ENCODE assay signal across 9 cellular contexts in the genomic region with DNA sequence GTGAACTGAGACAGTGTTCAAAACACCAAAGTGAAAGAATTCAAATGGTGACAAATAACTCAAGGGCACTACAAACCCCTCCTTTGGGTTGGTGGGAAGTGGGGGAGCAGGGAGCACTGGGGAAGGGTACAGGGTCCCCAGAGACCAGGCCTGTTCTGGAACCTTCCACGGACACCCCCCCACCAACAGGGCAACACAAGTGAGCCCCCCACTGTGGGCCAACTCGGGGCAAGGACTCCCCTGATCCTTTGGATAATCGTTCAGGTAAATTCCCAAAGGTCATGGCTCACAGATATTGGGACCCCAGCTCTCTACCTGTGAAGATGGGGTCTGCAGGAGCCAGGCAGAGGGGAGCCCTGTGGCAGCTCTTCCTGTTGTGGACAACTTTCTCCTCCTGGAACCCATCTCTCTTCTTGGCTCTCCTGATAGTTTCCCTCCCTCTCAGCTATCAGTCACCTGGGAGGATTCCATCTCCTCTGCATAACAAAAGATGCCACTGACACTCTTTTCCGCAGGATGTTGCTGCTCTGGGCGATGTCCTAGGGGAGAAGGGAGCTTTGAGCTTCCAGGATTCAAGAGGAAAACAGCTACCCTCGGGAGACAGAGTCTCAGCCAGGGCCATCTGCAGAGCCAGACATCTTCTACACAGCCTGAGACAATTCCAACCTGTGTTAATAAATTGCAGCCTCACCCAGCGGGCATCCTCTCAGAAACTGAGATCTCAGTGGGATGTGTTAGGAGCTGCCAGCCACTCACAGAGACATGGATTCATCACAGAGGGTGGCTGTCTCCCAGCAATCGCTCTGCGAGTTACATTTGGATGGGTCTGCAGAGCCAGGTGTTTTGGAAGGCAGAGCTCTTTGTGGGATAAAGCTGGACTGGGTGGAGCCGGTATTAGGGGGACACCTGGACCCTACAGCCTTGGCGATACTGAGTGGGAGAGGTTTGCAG. TPM values are rescaled to one million over a fixed set of nuclear protein-coding genes. Genes with fewer than 3 reads are reported as not detected.
A peak's percentile ranks its signal among the peaks of the same experiment; 100 is the strongest.
DNase-seq lines count a peak whose midpoint lies in the region; ATAC-seq lines count a peak whose summit lies in the region.
"Had no signal": no experiment of that assay in that cellular context is flagged by ENCODE, and none has a peak within 500 bp of the region (broad histone marks: within the 10 kb centered on the region; RNA-seq: fewer than 3 reads in every experiment).

No MANE protein-coding gene starts in this region.

- no peaks in the 10 kb centered on the region for H3K9me2 ChIP-seq in Karpas-422 (replicated peaks; ENCODE audit: insufficient read depth, low read length)

- H3K4me3 Mint-ChIP-seq in activated T-helper 2 cell treated with anti-CD3 and anti-CD28 coated beads, Interferon-gamma antibody, Interleukin-2, Interleukin-4, amounts not matched to agents 10 μg/mL and 5 μg/mL and 100 μg/mL, durations not matched to agents 14 hours and 24 hours and 36 hours (ENCODE audit: low read depth): no peak overlapping the region
- peak overlapping the region in 5 of 10 donors; percentile 7 to 34 (median 27) for H3K4me3 Mint-ChIP-seq in naive thymus-derived CD8-positive, alpha-beta T cell

- peak overlapping the region; percentile 37 for H3K4me2 ChIP-seq in Karpas-422 (ENCODE audit: low read depth, low read length, poor library complexity, severe bottlenecking)

- no peaks in the 10 kb centered on the region for H3K9me3 Mint-ChIP-seq in activated T-helper 2 cell treated with anti-CD3 and anti-CD28 coated beads, Interferon-gamma antibody, Interleukin-2, Interleukin-4, amounts not matched to agents 10 μg/mL and 5 μg/mL and 100 μg/mL, durations not matched to agents 14 hours and 24 hours and 36 hours
- no peaks in the 10 kb centered on the region for H3K9me3 Mint-ChIP-seq in naive thymus-derived CD8-positive, alpha-beta T cell

- H3K9me3 ChIP-seq in Karpas-422 (ENCODE audit: low read length): no peaks in the 10 kb centered on the region

- H3K27ac ChIP-seq in Karpas-422 (ENCODE audit: low read length): peak overlapping the region; percentile 53

- H3K36me3 Mint-ChIP-seq in activated T-helper 2 cell treated with anti-CD3 and anti-CD28 coated beads, Interferon-gamma antibody, Interleukin-2, Interleukin-4, amounts not matched to agents 10 μg/mL and 5 μg/mL and 100 μg/mL, durations not matched to agents 14 hours and 24 hours and 36 hours (ENCODE audit: low read depth): peaks cover 71% of the 10 kb centered on the region
- peaks cover 0 to 46% (median 25%) of the 10 kb centered on the region in 3 donors for H3K36me3 Mint-ChIP-seq in naive thymus-derived CD8-positive, alpha-beta T cell

- H3K27ac Mint-ChIP-seq in activated T-helper 2 cell treated with anti-CD3 and anti-CD28 coated beads, Interferon-gamma antibody, Interleukin-2, Interleukin-4, amounts not matched to agents 10 μg/mL and 5 μg/mL and 100 μg/mL, durations not matched to agents 14 hours and 24 hours and 36 hours: peak overlapping the region; percentile 43
- peak overlapping the region; percentile 11 to 99 (median 72) for H3K27ac Mint-ChIP-seq in naive thymus-derived CD8-positive, alpha-beta T cell

- H3K4me3 ChIP-seq in Karpas-422 (ENCODE audit: low read length): no peak overlapping the region

- H3K27me3 ChIP-seq in Karpas-422 (ENCODE audit: low read length): no peaks in the 10 kb centered on the region

- POLR2A ChIA-PET in naive thymus-derived CD8-positive, alpha-beta T cell (lab: Charles Lee): interaction anchor here (0.7 to 1.3 kb wide), 9 partner anchors 8 to 41 kb away, joined by 3 to 4 read pairs (median 4); no protein-coding TSS in a partner anchor

- peak; percentile 94 for DNase-seq in COR-L47 (lab: John Stamatoyannopoulos, UW)
- no peak for DNase-seq in Karpas-422
- no peak for DNase-seq in activated T-helper 2 cell treated with anti-CD3 and anti-CD28 coated beads, Interferon-gamma antibody, Interleukin-2, Interleukin-4, amounts not matched to agents 10 μg/mL and 5 μg/mL and 100 μg/mL, durations not matched to agents 14 hours and 24 hours and 36 hours (ENCODE audit: low spot score)
- no peak for DNase-seq in naive thymus-derived CD8-positive, alpha-beta T cell
- DNase-seq in NCI-H226: no peak
- DNase-seq in nucleus accumbens (lab: John Stamatoyannopoulos, UW): no peak
- no peak for DNase-seq in dermis blood vessel endothelial cell
- DNase-seq: stimulated activated CD4-positive, alpha-beta T cell treated with anti-CD3 and anti-CD28 coated beads, Interleukin-4, amount 100 ng/mL, for 1 hour had no signal

- H3K4me1 Mint-ChIP-seq in activated T-helper 2 cell treated with anti-CD3 and anti-CD28 coated beads, Interferon-gamma antibody, Interleukin-2, Interleukin-4, amounts not matched to agents 10 μg/mL and 5 μg/mL and 100 μg/mL, durations not matched to agents 14 hours and 24 hours and 36 hours (ENCODE audit: low read depth): peaks cover 72% of the 10 kb centered on the region
- peaks cover 42 to 94% (median 86%) of the 10 kb centered on the region in 4 donors for H3K4me1 Mint-ChIP-seq in naive thymus-derived CD8-positive, alpha-beta T cell

- H3K9ac ChIP-seq in Karpas-422 (ENCODE audit: low read length): no peak overlapping the region; the same call in 1 of the 2 replicates

- intact Hi-C loops in activated T-helper 2 cell treated with anti-CD3 and anti-CD28 coated beads, Interferon-gamma antibody, Interleukin-2, Interleukin-4, amounts not matched to agents 10 μg/mL and 5 μg/mL and 100 μg/mL, durations not matched to agents 14 hours and 24 hours and 36 hours (cut with micrococcal nuclease): no loop called here

- no peaks in the 10 kb centered on the region for H4K20me1 ChIP-seq in Karpas-422 (ENCODE audit: insufficient read depth, low read depth, low read length)

- no peaks in the 10 kb centered on the region for H3K27me3 Mint-ChIP-seq in activated T-helper 2 cell treated with anti-CD3 and anti-CD28 coated beads, Interferon-gamma antibody, Interleukin-2, Interleukin-4, amounts not matched to agents 10 μg/mL and 5 μg/mL and 100 μg/mL, durations not matched to agents 14 hours and 24 hours and 36 hours (ENCODE audit: low read depth)
- H3K27me3 Mint-ChIP-seq in naive thymus-derived CD8-positive, alpha-beta T cell: no peaks in the 10 kb centered on the region

- peaks cover 79% of the 10 kb centered on the region for H3K79me2 ChIP-seq in Karpas-422 (ENCODE audit: low read length)

- H3K36me3 ChIP-seq in Karpas-422 (ENCODE audit: insufficient read depth, low read length): peaks cover 25% of the 10 kb centered on the region; the same call in 1 of the 2 replicates

- no peak for ATAC-seq in naive thymus-derived CD8-positive, alpha-beta T cell
- ATAC-seq in HG03159 (IDR thresholded peaks at IDR 0.05; ENCODE audit: unreplicated experiment): no peak

- H2AFZ ChIP-seq in Karpas-422 (ENCODE audit: low read length): no peak overlapping the region

- peaks cover 59% of the 10 kb centered on the region for H3K4me1 ChIP-seq in Karpas-422 (ENCODE audit: low read length)

RNA-seq across cellular contexts. Expression of gene MBP, which starts 35.4 kb away (rescaled TPM):
- 58.3 and 67.8 TPM in 2 replicates for total RNA-seq in Karpas-422 (2014; rRNA removed; shearing (Covaris generic); ENCODE audit: low replicate concordance)
- total RNA-seq in activated T-helper 2 cell treated with anti-CD3 and anti-CD28 coated beads, Interferon-gamma antibody, Interleukin-2, Interleukin-4, amounts not matched to agents 10 μg/mL and 5 μg/mL and 100 μg/mL, durations not matched to agents 14 hours and 24 hours and 36 hours: 53.7 and 54.3 TPM in 2 replicates
- 100 to 1,000 TPM in 1 of 2 experiments, 10 to 100 TPM in 1; 99.9 to 108 TPM for total RNA-seq in naive thymus-derived CD8-positive, alpha-beta T cell
- polyA plus RNA-seq in naive thymus-derived CD8-positive, alpha-beta T cell: 100 to 1,000 TPM in 2 of 3 donors, 10 to 100 TPM in 1; 89.2 to 148 (median 105) TPM
- total RNA-seq in dermis blood vessel endothelial cell: 5.6 and 6.3 TPM in 2 replicates
